ENCODE assay signal across 8 cellular contexts in the genomic region with DNA sequence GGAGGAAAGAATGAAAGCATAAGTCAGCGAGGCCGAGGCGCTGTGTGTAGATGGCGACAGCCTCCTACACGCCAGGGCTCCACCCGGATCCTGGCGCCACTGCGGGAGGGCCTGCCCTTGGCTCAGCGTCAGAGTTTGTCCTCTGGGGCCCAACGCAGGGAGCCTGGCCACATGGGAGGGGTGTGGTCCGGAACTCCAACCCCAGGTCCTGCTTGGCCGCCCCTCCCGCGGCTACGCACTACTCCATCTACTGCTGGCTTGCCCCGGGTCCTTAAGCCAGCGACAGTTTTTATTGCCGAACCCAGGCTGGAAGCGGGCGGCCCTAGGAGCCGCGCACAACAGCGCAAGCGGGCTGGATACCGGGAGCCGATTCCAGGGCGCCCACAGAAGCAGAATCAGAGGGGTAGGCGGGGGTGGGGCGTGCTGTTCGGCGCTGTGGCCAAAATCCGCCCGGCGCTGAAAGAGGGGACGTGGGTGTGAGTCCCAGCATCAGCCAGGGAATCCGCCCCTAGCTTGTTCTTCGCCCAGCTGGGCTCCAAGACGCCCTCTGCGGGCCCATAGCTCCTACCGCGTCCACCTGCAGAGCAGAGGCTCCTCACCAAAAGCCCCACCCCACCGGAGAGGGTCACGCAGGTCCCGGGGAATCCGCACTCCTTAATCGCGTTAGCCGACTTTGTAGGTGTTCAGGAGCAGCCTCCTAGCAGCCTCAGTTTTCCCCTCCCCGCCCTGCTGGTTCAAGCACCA. TPM values are rescaled to one million over a fixed set of nuclear protein-coding genes. Genes with fewer than 3 reads are reported as not detected.
DNase-seq lines count a peak whose midpoint lies in the region; ATAC-seq and TF ChIP-seq lines count a peak whose summit lies in the region.

No MANE protein-coding gene starts in this region.

- ATAC-seq in right cardiac atrium (peak; percentile 76 to 83), GM18870 (IDR thresholded peaks at IDR 0.05; ENCODE audit: unreplicated experiment) (no peak), GM21529 (IDR thresholded peaks at IDR 0.05; ENCODE audit: unreplicated experiment) (no peak)

- intact Hi-C loops in right cardiac atrium (cut with DNase I), result loop anchor here in 2 of 4 donors (2.0 kb wide), 1 partner anchor 26 kb away; no protein-coding TSS in a partner anchor

- no peak overlapping the region for H3K27ac ChIP-seq in HUES6 (ENCODE audit: low read depth, low read length)
- peak overlapping the region; percentile 38 for H3K27ac ChIP-seq in SJSA1
- H3K27ac ChIP-seq in right cardiac atrium (ENCODE audit: low read length), result peak overlapping the region; percentile 53

- no peaks in the 10 kb centered on the region for H3K9me3 ChIP-seq in ES-I3 (ENCODE audit: control insufficient read depth, insufficient read depth, low read length)
- no peaks in the 10 kb centered on the region for H3K9me3 ChIP-seq in HUES6 (ENCODE audit: control insufficient read depth, insufficient read depth, low read depth, low read length)
- no peaks in the 10 kb centered on the region for H3K9me3 ChIP-seq in SJSA1 (replicated peaks)
- H3K9me3 ChIP-seq in right cardiac atrium (ENCODE audit: control insufficient read depth, low read length), result no peaks in the 10 kb centered on the region

- peaks cover 15% of the 10 kb centered on the region for H3K4me1 ChIP-seq in ES-I3 (ENCODE audit: insufficient read depth, low read length)
- H3K4me1 ChIP-seq in HUES6 (ENCODE audit: control insufficient read depth, insufficient read depth, low read length), result peaks cover 28% of the 10 kb centered on the region
- peaks cover 36% of the 10 kb centered on the region for H3K4me1 ChIP-seq in SJSA1 (replicated peaks)
- H3K4me1 ChIP-seq in right cardiac atrium (ENCODE audit: control insufficient read depth, insufficient read depth, low read length), result peaks cover 14% of the 10 kb centered on the region

- H3K27me3 ChIP-seq in HUES6 (ENCODE audit: control insufficient read depth, insufficient read depth, low read length) (peaks cover 63% of the 10 kb centered on the region), SJSA1 (replicated peaks) (no peaks in the 10 kb centered on the region), right cardiac atrium (ENCODE audit: control insufficient read depth, insufficient read depth) (no peaks in the 10 kb centered on the region)

- TF ChIP-seq CTCF in retinal pigment epithelial cell (conservative IDR thresholded peaks at IDR 0.05; ENCODE audit: low read depth, low read length), result peak; percentile 70

- H3K4me3 ChIP-seq in HUES6 (ENCODE audit: low read depth, low read length) (peak overlapping the region; percentile 79), SJSA1 (peak overlapping the region; percentile 43), right cardiac atrium (ENCODE audit: low read length) (peak overlapping the region; percentile 83), retinal pigment epithelial cell (ENCODE audit: low read length) (peak overlapping the region; percentile 62)

- no peaks in the 10 kb centered on the region for H3K36me3 ChIP-seq in ES-I3 (ENCODE audit: insufficient read depth, low read length)
- H3K36me3 ChIP-seq in HUES6 (ENCODE audit: control insufficient read depth, insufficient read depth, low read length), result no peaks in the 10 kb centered on the region
- H3K36me3 ChIP-seq in SJSA1, result no peaks in the 10 kb centered on the region

- peak; percentile 84 to 89 for DNase-seq in SJSA1 (ENCODE audit: low read depth in 1 of 2, low spot score in 2 of 2)
- DNase-seq in amniotic stem cell (lab: John Stamatoyannopoulos, UW), result peak; percentile 71
- DNase-seq in right cardiac atrium, result peak; percentile 91 to 95 (median 95)
- DNase-seq in retinal pigment epithelial cell (ENCODE audit: low read depth), result no peak

- peak overlapping the region; percentile 35; the same call in 1 of the 2 replicates for H3K9ac ChIP-seq in ES-I3 (ENCODE audit: low read depth, low read length)
- H3K9ac ChIP-seq in HUES6 (ENCODE audit: low read length), result no peak overlapping the region

- WGBS in right cardiac atrium, result under 1% methylated on average over 49 of the region's 49 CpGs

RNA-seq across cellular contexts. Expression of gene KAZALD1, which starts 4.5 kb away (rescaled TPM):
- total RNA-seq in SJSA1 (2014; rRNA removed; shearing (Covaris generic)), result 1.4 and 1.8 TPM in 2 replicates
- total RNA-seq in right cardiac atrium, result 10 to 100 TPM in 3 of 4 donors, 1 to 10 TPM in 1; 6.7 to 19.1 (median 12.7) TPM
- 15.3 TPM for polyA plus RNA-seq in right cardiac atrium

RNA-seq across cellular contexts. Expression of gene SFXN3, which starts 35.3 kb away (rescaled TPM):
- 29.6 and 52.4 TPM in 2 replicates for total RNA-seq in SJSA1 (2014; rRNA removed; shearing (Covaris generic))
- 10 to 100 TPM; 21.1 to 28.1 (median 24.7) TPM for total RNA-seq in right cardiac atrium
- 18.0 TPM for polyA plus RNA-seq in right cardiac atrium

RNA-seq across cellular contexts. Expression of gene PDZD7, which starts 35.4 kb away (rescaled TPM):
- total RNA-seq in SJSA1 (2014; rRNA removed; shearing (Covaris generic)), result 0.50 and 1.3 TPM in 2 replicates
- under 1 TPM; 0.33 to 0.94 (median 0.83) TPM for total RNA-seq in right cardiac atrium
- polyA plus RNA-seq in right cardiac atrium, result 0.41 TPM

Comparison
In these comparisons a context has a peak if more than half of its experiments do, and no peak if none do; other contexts are left out.
1. ATAC-seq: peak in right cardiac atrium (2 of 2); none in GM18870 (single experiment) and GM21529 (single experiment).
2. Peak in every context shown above with its lines, with median percentiles within 50 percentile points of each other: H3K4me3 ChIP-seq.